Comparison of ENCODE assay signal across 8 cellular contexts in the genomic region with DNA sequence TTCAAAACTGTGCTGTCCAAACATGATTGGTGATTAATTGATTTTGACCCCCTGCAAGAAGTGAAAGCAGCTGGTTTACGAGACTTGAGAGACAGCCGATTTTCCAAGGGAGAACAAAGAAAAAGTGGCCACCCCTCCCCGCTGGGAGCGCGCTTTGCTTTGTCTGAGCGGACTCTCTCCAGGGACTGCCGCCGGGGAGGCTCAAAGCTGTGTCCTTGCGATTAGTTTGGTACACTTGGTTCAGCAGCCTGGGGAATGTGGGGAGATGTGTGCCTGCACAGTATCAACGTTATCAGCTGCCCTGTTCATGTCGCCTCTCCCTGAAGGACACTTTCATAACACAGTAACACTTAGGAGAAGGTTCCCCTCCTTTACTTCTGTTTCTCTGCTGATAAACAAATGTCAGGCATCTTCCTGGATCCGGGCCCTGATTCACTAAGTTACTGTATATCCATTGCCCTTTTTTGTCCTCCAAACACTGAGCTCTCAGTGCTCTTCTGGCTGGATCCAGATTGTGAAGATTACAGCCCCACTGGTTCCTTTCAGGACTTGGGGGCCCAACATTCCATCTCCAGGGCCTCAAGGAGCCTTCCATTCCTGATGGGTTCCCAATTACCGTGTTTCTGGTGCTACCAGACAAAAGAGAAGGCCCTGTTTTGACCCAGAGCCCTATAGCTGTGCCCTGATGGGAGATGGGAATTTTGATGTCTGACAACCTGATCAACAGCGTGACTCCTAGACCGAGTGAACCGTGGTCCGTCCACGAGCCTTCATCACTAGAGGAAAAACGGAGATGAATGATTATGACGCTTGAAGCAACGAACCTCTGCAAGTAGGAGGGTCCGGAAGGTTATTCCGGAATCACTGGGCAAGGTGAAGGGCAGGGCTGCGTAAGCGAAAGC. TPM values are rescaled to one million over a fixed set of nuclear protein-coding genes. Genes with fewer than 3 reads are reported as not detected.
DNase-seq lines count a peak whose midpoint lies in the region; ATAC-seq and TF ChIP-seq lines count a peak whose summit lies in the region.

No MANE protein-coding gene starts in this region.

- H3K9me3 Mint-ChIP-seq in activated CD4-positive, alpha-beta T cell treated with anti-CD3 and anti-CD28 coated beads, Interleukin-2, amount 10 ng/mL, durations not matched to agents 24 days and 14 days: no peaks in the 10 kb centered on the region
- no peaks in the 10 kb centered on the region for H3K9me3 Mint-ChIP-seq in memory B cell

- H3K27ac ChIP-seq in thoracic aorta: peak overlapping the region; percentile 74 to 80

- no peaks in the 10 kb centered on the region for H3K36me3 ChIP-seq in thoracic aorta

- H3K4me3 ChIP-seq in choroid plexus epithelial cell (ENCODE audit: low read depth, low read length) (peak overlapping the region; percentile 28), thoracic aorta (peak overlapping the region; percentile 37)

- intact Hi-C loops in activated CD4-positive, alpha-beta T cell treated with anti-CD3 and anti-CD28 coated beads, Interleukin-2, amount 10 ng/mL, durations not matched to agents 24 days and 14 days (cut with micrococcal nuclease): no loop called here

- H3K4me1 Mint-ChIP-seq in activated CD4-positive, alpha-beta T cell treated with anti-CD3 and anti-CD28 coated beads, Interleukin-2, amount 10 ng/mL, durations not matched to agents 24 days and 14 days: peaks cover 14% of the 10 kb centered on the region
- peaks cover 7% of the 10 kb centered on the region for H3K4me1 Mint-ChIP-seq in memory B cell

- ATAC-seq in memory B cell (ENCODE audit: low read depth) (no peak), thoracic aorta (ENCODE audit: insufficient number of reproducible peaks, low FRiP score, low read depth) (no peak), GM18870 (IDR thresholded peaks at IDR 0.05; ENCODE audit: unreplicated experiment) (no peak)

- peak; percentile 34 for TF ChIP-seq CTCF in choroid plexus epithelial cell (conservative IDR thresholded peaks at IDR 0.05; ENCODE audit: low read depth, low read length)
- TF ChIP-seq CTCF in thoracic aorta (IDR thresholded peaks at IDR 0.05): no peak

- no peaks in the 10 kb centered on the region for H3K9me3 ChIP-seq in thoracic aorta

- no peaks in the 10 kb centered on the region for H3K27me3 ChIP-seq in thoracic aorta (replicated peaks; ENCODE audit: insufficient read depth)

- no peak for DNase-seq in activated CD4-positive, alpha-beta T cell treated with anti-CD3 and anti-CD28 coated beads, Interleukin-2, amount 10 ng/mL, durations not matched to agents 24 days and 14 days
- DNase-seq in activated CD4-positive, alpha-beta T cell treated with anti-CD3 and anti-CD28 coated beads, Interleukin-2, amount 50 U/mL, for 1 hour: no peak
- DNase-seq in NCI-H748 treated with DMSO at 0.1 percent for 48 hours (lab: John Stamatoyannopoulos, UW): peak; percentile 82
- DNase-seq in choroid plexus epithelial cell (ENCODE audit: low read depth): peak; percentile 53
- no peak for DNase-seq in memory B cell (ENCODE audit: low spot score in 2 of 2)
- no peak for DNase-seq in thoracic aorta (ENCODE audit: low spot score)
- no peak for DNase-seq in cerebellar nuclear complex (lab: John Stamatoyannopoulos, UW)

- H3K4me1 ChIP-seq in thoracic aorta (ENCODE audit: control insufficient read depth in 1 of 2, low read depth in 2 of 2): peaks cover 16 to 26% of the 10 kb centered on the region in 2 donors

- peak overlapping the region; percentile 77 for H3K27ac Mint-ChIP-seq in activated CD4-positive, alpha-beta T cell treated with anti-CD3 and anti-CD28 coated beads, Interleukin-2, amount 10 ng/mL, durations not matched to agents 24 days and 14 days
- H3K27ac Mint-ChIP-seq in memory B cell: peak overlapping the region; percentile 91

- peak overlapping the region; percentile 88 for H3K4me3 Mint-ChIP-seq in activated CD4-positive, alpha-beta T cell treated with anti-CD3 and anti-CD28 coated beads, Interleukin-2, amount 10 ng/mL, durations not matched to agents 24 days and 14 days
- peak overlapping the region; percentile 86 for H3K4me3 Mint-ChIP-seq in memory B cell

- H3K27me3 Mint-ChIP-seq in activated CD4-positive, alpha-beta T cell treated with anti-CD3 and anti-CD28 coated beads, Interleukin-2, amount 10 ng/mL, durations not matched to agents 24 days and 14 days: peaks cover 1% of the 10 kb centered on the region
- no peaks in the 10 kb centered on the region for H3K27me3 Mint-ChIP-seq in memory B cell

- no peaks in the 10 kb centered on the region for H3K36me3 Mint-ChIP-seq in activated CD4-positive, alpha-beta T cell treated with anti-CD3 and anti-CD28 coated beads, Interleukin-2, amount 10 ng/mL, durations not matched to agents 24 days and 14 days (ENCODE audit: low read depth)
- no peaks in the 10 kb centered on the region for H3K36me3 Mint-ChIP-seq in memory B cell

RNA-seq across cellular contexts. Expression of a gene that starts 31.7 kb away (rescaled TPM):
- 286 and 305 TPM in 2 replicates for total RNA-seq in activated CD4-positive, alpha-beta T cell treated with anti-CD3 and anti-CD28 coated beads, Interleukin-2, amount 10 ng/mL, durations not matched to agents 24 days and 14 days
- 100 to 1,000 TPM; 239 to 277 TPM for total RNA-seq in thoracic aorta

RNA-seq across cellular contexts. Expression of a gene that starts 44.3 kb away (rescaled TPM):
- 45.9 and 46.8 TPM in 2 replicates for total RNA-seq in activated CD4-positive, alpha-beta T cell treated with anti-CD3 and anti-CD28 coated beads, Interleukin-2, amount 10 ng/mL, durations not matched to agents 24 days and 14 days
- total RNA-seq in thoracic aorta: 100 to 1,000 TPM; 107 to 259 TPM

Comparison
In these comparisons a context has a peak if more than half of its experiments do, and no peak if none do; other contexts are left out.
1. DNase-seq: peak in NCI-H748 treated with DMSO at 0.1 percent for 48 hours (single experiment) and choroid plexus epithelial cell (single experiment); none in activated CD4-positive, alpha-beta T cell treated with anti-CD3 and anti-CD28 coated beads, Interleukin-2, amount 10 ng/mL, durations not matched to agents 24 days and 14 days (single experiment), activated CD4-positive, alpha-beta T cell treated with anti-CD3 and anti-CD28 coated beads, Interleukin-2, amount 50 U/mL, for 1 hour (single experiment), memory B cell (0 of 2), thoracic aorta (single experiment) and cerebellar nuclear complex (0 of 2).